36 cellular contexts compared by ENCODE assay signal in the genomic region with DNA sequence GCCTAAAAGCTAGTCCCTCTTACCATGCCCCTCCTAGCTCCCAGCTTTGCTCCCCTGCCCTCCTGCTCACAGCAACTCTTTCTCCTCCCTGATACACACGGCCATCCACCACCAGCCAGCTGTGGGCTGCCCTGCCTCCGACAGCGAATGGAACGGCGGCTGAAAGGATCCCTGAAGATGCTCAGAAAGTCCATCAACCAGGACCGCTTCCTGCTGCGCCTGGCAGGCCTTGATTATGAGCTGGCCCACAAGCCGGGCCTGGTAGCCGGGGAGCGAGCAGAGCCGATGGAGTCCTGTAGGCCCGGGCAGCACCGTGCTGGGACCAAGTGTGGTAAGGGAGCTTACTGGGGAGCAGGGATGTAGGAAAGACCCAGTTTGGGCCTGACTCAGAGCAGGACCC. TPM values are rescaled to one million over a fixed set of nuclear protein-coding genes. Genes with fewer than 3 reads are reported as not detected.
"Had no signal": no experiment of that assay in that cellular context is flagged by ENCODE, and none has a peak within 500 bp of the region (broad histone marks: within the 10 kb centered on the region; RNA-seq: fewer than 3 reads in every experiment).

No MANE protein-coding gene starts in this region.

- ATAC-seq: activated CD8-positive, alpha-beta T cell treated with anti-CD3 and anti-CD28 coated beads for 36 hours; activated naive CD4-positive, alpha-beta T cell treated with anti-CD3 and anti-CD28 coated beads, Interleukin-2, amount 50 U/mL, for 72 hours; activated T-cell treated with anti-CD3 and anti-CD28 coated beads, Interleukin-2, amount 50 U/mL, for 4 hours; activated T-cell treated with anti-CD3 and anti-CD28 coated beads, Interleukin-2, amount 50 U/mL, for 72 hours; activated T-helper 17 cell treated with anti-CD3 and anti-CD28 coated beads, Interleukin-2, amount 50 U/mL, for 72 hours had no signal

- H3K27me3 ChIP-seq: adrenal gland, cardiac muscle cell had no signal

- H3K27me3 Mint-ChIP-seq: activated B cell treated with CpG ODN at 0.5 μM for 24 hours; activated CD4-positive, alpha-beta memory T cell treated with anti-CD3 and anti-CD28 coated beads for 36 hours; activated CD4-positive, alpha-beta T cell treated with anti-CD3 and anti-CD28 coated beads, Interleukin-2, amount 10 ng/mL, durations not matched to agents 24 days and 14 days; activated CD8-positive, alpha-beta T cell treated with anti-CD3 and anti-CD28 coated beads for 36 hours; activated naive CD8-positive, alpha-beta T cell treated with anti-CD3 and anti-CD28 coated beads for 36 hours; activated T-helper 17 cell treated with anti-CD3 and anti-CD28 coated beads, Interleukin-2, amount 50 U/mL, for 72 hours; brain; central memory CD8-positive, alpha-beta T cell had no signal

- H3K27ac Mint-ChIP-seq: activated B cell treated with CpG ODN at 0.5 μM for 24 hours; activated CD4-positive, alpha-beta memory T cell treated with anti-CD3 and anti-CD28 coated beads for 36 hours; activated CD4-positive, alpha-beta T cell treated with anti-CD3 and anti-CD28 coated beads, Interleukin-2, amount 10 ng/mL, durations not matched to agents 24 days and 14 days; activated CD8-positive, alpha-beta T cell treated with anti-CD3 and anti-CD28 coated beads for 36 hours; activated naive CD4-positive, alpha-beta T cell treated with anti-CD3 and anti-CD28 coated beads for 36 hours; activated naive CD8-positive, alpha-beta T cell treated with anti-CD3 and anti-CD28 coated beads for 36 hours; activated T-cell treated with anti-CD3 and anti-CD28 coated beads, Interleukin-2, amount 50 U/mL, for 72 hours; activated T-helper 1 cell treated with anti-CD3 and anti-CD28 coated beads, Interleukin-12 subunit alpha, Interleukin-12 subunit beta, Interleukin-2, Interleukin-4 antibody, amounts not matched to agents 30 ng/mL and 10 ng/mL and 1 ng/mL, durations not matched to agents 14 hours and 24 hours and 36 hours; T-helper 1 cell treated with Interleukin-12 subunit alpha and Interleukin-12 subunit beta and Interleukin-4 antibody, amounts not matched to agents 30 μg/mL and 1 μg/mL, for 36 hours; T-helper 2 cell treated with Interferon-gamma antibody and Interleukin-4, amounts not matched to agents 5 μg/mL and 100 μg/mL, for 36 hours had no signal

- H3K9me3 Mint-ChIP-seq: activated B cell treated with CpG ODN at 0.5 μM for 24 hours; activated CD4-positive, alpha-beta memory T cell treated with anti-CD3 and anti-CD28 coated beads for 36 hours; activated CD4-positive, alpha-beta T cell treated with anti-CD3 and anti-CD28 coated beads, Interleukin-2, amount 10 ng/mL, durations not matched to agents 24 days and 14 days; activated CD8-positive, alpha-beta T cell treated with anti-CD3 and anti-CD28 coated beads for 36 hours; activated naive CD4-positive, alpha-beta T cell treated with anti-CD3 and anti-CD28 coated beads for 36 hours; activated naive CD4-positive, alpha-beta T cell treated with anti-CD3 and anti-CD28 coated beads, Interleukin-2, amount 50 U/mL, for 72 hours; activated naive CD8-positive, alpha-beta T cell treated with anti-CD3 and anti-CD28 coated beads for 36 hours; activated T-cell treated with anti-CD3 and anti-CD28 coated beads, Interleukin-2, amount 50 U/mL, for 4 hours; activated T-cell treated with anti-CD3 and anti-CD28 coated beads, Interleukin-2, amount 50 U/mL, for 72 hours; activated T-helper 1 cell treated with anti-CD3 and anti-CD28 coated beads, Interleukin-12 subunit alpha, Interleukin-12 subunit beta, Interleukin-2, Interleukin-4 antibody, amounts not matched to agents 30 ng/mL and 10 ng/mL and 1 ng/mL, durations not matched to agents 14 hours and 24 hours and 36 hours; activated T-helper 17 cell treated with anti-CD3 and anti-CD28 coated beads, Interleukin-2, amount 50 U/mL, for 72 hours; brain; central memory CD8-positive, alpha-beta T cell; T-helper 1 cell treated with Interleukin-12 subunit alpha and Interleukin-12 subunit beta and Interleukin-4 antibody, amounts not matched to agents 30 μg/mL and 1 μg/mL, for 36 hours; T-helper 2 cell treated with Interferon-gamma antibody and Interleukin-4, amounts not matched to agents 5 μg/mL and 100 μg/mL, for 36 hours had no signal

- H3K4me3 Mint-ChIP-seq: activated B cell treated with CpG ODN at 0.5 μM for 24 hours; activated CD4-positive, alpha-beta memory T cell treated with anti-CD3 and anti-CD28 coated beads for 36 hours; activated CD4-positive, alpha-beta T cell treated with anti-CD3 and anti-CD28 coated beads, Interleukin-2, amount 10 ng/mL, durations not matched to agents 24 days and 14 days; activated CD8-positive, alpha-beta T cell treated with anti-CD3 and anti-CD28 coated beads for 36 hours; activated naive CD4-positive, alpha-beta T cell treated with anti-CD3 and anti-CD28 coated beads for 36 hours; activated naive CD8-positive, alpha-beta T cell treated with anti-CD3 and anti-CD28 coated beads for 36 hours; activated T-cell treated with anti-CD3 and anti-CD28 coated beads, Interleukin-2, amount 50 U/mL, for 4 hours; activated T-cell treated with anti-CD3 and anti-CD28 coated beads, Interleukin-2, amount 50 U/mL, for 72 hours; activated T-helper 1 cell treated with anti-CD3 and anti-CD28 coated beads, Interleukin-12 subunit alpha, Interleukin-12 subunit beta, Interleukin-2, Interleukin-4 antibody, amounts not matched to agents 30 ng/mL and 10 ng/mL and 1 ng/mL, durations not matched to agents 14 hours and 24 hours and 36 hours; activated T-helper 17 cell treated with anti-CD3 and anti-CD28 coated beads, Interleukin-2, amount 50 U/mL, for 72 hours; brain; central memory CD8-positive, alpha-beta T cell; T-helper 1 cell treated with Interleukin-12 subunit alpha and Interleukin-12 subunit beta and Interleukin-4 antibody, amounts not matched to agents 30 μg/mL and 1 μg/mL, for 36 hours; T-helper 2 cell treated with Interferon-gamma antibody and Interleukin-4, amounts not matched to agents 5 μg/mL and 100 μg/mL, for 36 hours had no signal

- H3K4me3 ChIP-seq: adrenal gland, cardiac muscle cell had no signal

- FAIRE-seq: bronchial epithelial cell, TTC549 had no signal

- H3K36me3 Mint-ChIP-seq: activated CD4-positive, alpha-beta memory T cell treated with anti-CD3 and anti-CD28 coated beads for 36 hours; activated naive CD4-positive, alpha-beta T cell treated with anti-CD3 and anti-CD28 coated beads, Interleukin-2, amount 50 U/mL, for 72 hours; activated naive CD8-positive, alpha-beta T cell treated with anti-CD3 and anti-CD28 coated beads for 36 hours had no signal

- H3K4me1 ChIP-seq: adrenal gland had no signal

- H3K9me3 ChIP-seq: adrenal gland had no signal

- H3K27ac ChIP-seq: adrenal gland, cardiac muscle cell had no signal

- DNase-seq: activated B cell treated with CpG ODN at 0.5 μM for 24 hours; activated CD4-positive, alpha-beta memory T cell treated with anti-CD3 and anti-CD28 coated beads for 36 hours; activated CD4-positive, alpha-beta T cell treated with anti-CD3 and anti-CD28 coated beads for 4 hours; activated CD4-positive, alpha-beta T cell treated with anti-CD3 and anti-CD28 coated beads, Interleukin-2, amount 10 ng/mL, durations not matched to agents 24 days and 14 days; activated CD4-positive, alpha-beta T cell treated with anti-CD3 and anti-CD28 coated beads, Interleukin-2, amount 50 U/mL, for 1 hour; activated CD4-positive, alpha-beta T cell treated with anti-CD3 and anti-CD28 coated beads, Interleukin-2, amount 50 U/mL, for 4 hours; activated CD4-positive, CD25-positive, alpha-beta regulatory T cell treated with anti-CD3 and anti-CD28 coated beads, Interleukin-2, amount 50 U/mL, for 72 hours; activated CD8-positive, alpha-beta memory T cell treated with anti-CD3 and anti-CD28 coated beads, Interleukin-2, amount 50 U/mL, for 4 hours; activated CD8-positive, alpha-beta T cell treated with anti-CD3 and anti-CD28 coated beads for 36 hours; activated gamma-delta T cell treated with Interleukin-2 at 50 U/mL for 16 hours; activated naive CD4-positive, alpha-beta T cell; activated naive CD4-positive, alpha-beta T cell treated with anti-CD3 and anti-CD28 coated beads for 36 hours; activated naive CD4-positive, alpha-beta T cell treated with anti-CD3 and anti-CD28 coated beads, Interleukin-2, amount 50 U/mL, for 16 hours; activated naive CD8-positive, alpha-beta T cell treated with anti-CD3 and anti-CD28 coated beads for 36 hours; activated T-cell treated with anti-CD3 and anti-CD28 coated beads for 4 hours; activated T-cell treated with anti-CD3 and anti-CD28 coated beads, Interleukin-2, amount 50 U/mL, for 1 hour; activated T-cell treated with anti-CD3 and anti-CD28 coated beads, Interleukin-2, amount 50 U/mL, for 4 hours; activated T-cell treated with anti-CD3 and anti-CD28 coated beads, Interleukin-2, amount 50 U/mL, for 72 hours; adrenal gland; amniotic stem cell; aorta; caudate nucleus; cerebellar nuclear complex; T-helper 1 cell; T-helper 2 cell; T-helper 9 cell had no signal

RNA-seq across cellular contexts. Expression of gene SCUBE3, which starts 29.1 kb away (rescaled TPM):
- total RNA-seq: activated B cell treated with CpG ODN at 0.5 μM for 24 hours; activated CD8-positive, alpha-beta T cell treated with anti-CD3 and anti-CD28 coated beads for 36 hours; activated naive CD4-positive, alpha-beta T cell treated with anti-CD3 and anti-CD28 coated beads for 36 hours; activated naive CD8-positive, alpha-beta T cell treated with anti-CD3 and anti-CD28 coated beads for 36 hours; activated T-helper 1 cell treated with anti-CD3 and anti-CD28 coated beads, Interleukin-12 subunit alpha, Interleukin-12 subunit beta, Interleukin-2, Interleukin-4 antibody, amounts not matched to agents 30 ng/mL and 10 ng/mL and 1 ng/mL, durations not matched to agents 14 hours and 24 hours and 36 hours; bronchial epithelial cell had no signal
